1 cellular context compared by ENCODE assay signal in the genomic region with DNA sequence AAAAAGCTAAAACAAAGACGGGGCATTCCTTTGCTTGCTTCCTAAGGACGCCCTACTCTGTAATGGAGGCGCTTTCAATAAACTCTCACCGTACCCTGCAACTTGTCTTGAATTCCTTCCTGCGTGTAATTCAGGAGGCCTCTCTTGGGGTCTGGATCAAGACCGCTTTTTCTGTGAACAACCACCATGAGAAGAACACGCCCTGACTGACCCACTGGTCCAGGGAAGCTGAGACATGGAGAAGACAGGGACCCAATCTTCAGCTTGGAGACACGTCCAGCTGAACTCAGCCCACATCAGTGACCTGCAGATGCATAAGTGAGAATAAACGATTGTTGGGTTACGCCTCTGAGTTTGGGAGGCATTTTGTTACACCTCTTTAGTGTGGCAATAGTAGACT.
TF ChIP-seq lines count a peak whose summit lies in the region.

No MANE protein-coding gene starts in this region.

TF ChIP-seq in GM12878, 131 proteins besides CTCF, POLR2A, EP300 and RAD21:
- TF ChIP-seq MYB (IDR thresholded peaks at IDR 0.05; ENCODE audit: borderline replicate concordance, low read depth, low read length) (no peak), RCOR1 (conservative IDR thresholded peaks at IDR 0.05; ENCODE audit: low read depth, low read length) (no peak), SP1 (IDR thresholded peaks at IDR 0.05; ENCODE audit: low read depth, low read length) (no peak), RUNX3 (IDR thresholded peaks at IDR 0.05; ENCODE audit: low read length) (no peak), RBBP5 (conservative IDR thresholded peaks at IDR 0.05) (no peak), GABPA (IDR thresholded peaks at IDR 0.05; ENCODE audit: low read depth) (no peak), RELB (IDR thresholded peaks at IDR 0.05; ENCODE audit: low read depth) (no peak), PRDM15 (CRISPR knock-in tag; IDR thresholded peaks at IDR 0.05) (no peak), PAX8 (IDR thresholded peaks at IDR 0.05) (no peak), MTA2 (IDR thresholded peaks at IDR 0.05; ENCODE audit: low read depth) (no peak), ZSCAN29 (IDR thresholded peaks at IDR 0.05) (no peak), CBX5 (IDR thresholded peaks at IDR 0.05; ENCODE audit: low read depth) (no peak), NFYA (IDR thresholded peaks at IDR 0.05; ENCODE audit: borderline replicate concordance, low read depth, low read length) (no peak), TCF3 (IDR thresholded peaks at IDR 0.05; ENCODE audit: borderline replicate concordance, insufficient read depth, low read depth, low read length) (no peak)
- TF ChIP-seq, protein P1, sequence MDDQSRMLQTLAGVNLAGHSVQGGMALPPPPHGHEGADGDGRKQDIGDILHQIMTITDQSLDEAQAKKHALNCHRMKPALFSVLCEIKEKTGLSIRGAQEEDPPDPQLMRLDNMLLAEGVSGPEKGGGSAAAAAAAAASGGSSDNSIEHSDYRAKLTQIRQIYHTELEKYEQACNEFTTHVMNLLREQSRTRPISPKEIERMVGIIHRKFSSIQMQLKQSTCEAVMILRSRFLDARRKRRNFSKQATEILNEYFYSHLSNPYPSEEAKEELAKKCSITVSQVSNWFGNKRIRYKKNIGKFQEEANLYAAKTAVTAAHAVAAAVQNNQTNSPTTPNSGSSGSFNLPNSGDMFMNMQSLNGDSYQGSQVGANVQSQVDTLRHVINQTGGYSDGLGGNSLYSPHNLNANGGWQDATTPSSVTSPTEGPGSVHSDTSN (IDR thresholded peaks at IDR 0.05; ENCODE audit: insufficient replicate concordance, low read depth, low read length) = no peak
- TF ChIP-seq, protein P2, sequence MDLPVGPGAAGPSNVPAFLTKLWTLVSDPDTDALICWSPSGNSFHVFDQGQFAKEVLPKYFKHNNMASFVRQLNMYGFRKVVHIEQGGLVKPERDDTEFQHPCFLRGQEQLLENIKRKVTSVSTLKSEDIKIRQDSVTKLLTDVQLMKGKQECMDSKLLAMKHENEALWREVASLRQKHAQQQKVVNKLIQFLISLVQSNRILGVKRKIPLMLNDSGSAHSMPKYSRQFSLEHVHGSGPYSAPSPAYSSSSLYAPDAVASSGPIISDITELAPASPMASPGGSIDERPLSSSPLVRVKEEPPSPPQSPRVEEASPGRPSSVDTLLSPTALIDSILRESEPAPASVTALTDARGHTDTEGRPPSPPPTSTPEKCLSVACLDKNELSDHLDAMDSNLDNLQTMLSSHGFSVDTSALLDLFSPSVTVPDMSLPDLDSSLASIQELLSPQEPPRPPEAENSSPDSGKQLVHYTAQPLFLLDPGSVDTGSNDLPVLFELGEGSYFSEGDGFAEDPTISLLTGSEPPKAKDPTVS (IDR thresholded peaks at IDR 0.05; ENCODE audit: low read depth, low read length) = no peak
